Comparison of ENCODE assay signal across 16 cellular contexts in genomic region chr6:90574610-90575009, GRCh38. TPM values are rescaled to one million over a fixed set of nuclear protein-coding genes. Genes with fewer than 3 reads are reported as not detected.
DNase-seq lines count a peak whose midpoint lies in the region; ATAC-seq, FAIRE-seq and TF ChIP-seq lines count a peak whose summit lies in the region.
"Had no signal": no experiment of that assay in that cellular context is flagged by ENCODE, and none has a peak within 500 bp of the region (broad histone marks: within the 10 kb centered on the region; RNA-seq: fewer than 3 reads in every experiment).

No MANE protein-coding gene starts in this region.

- H2AFZ ChIP-seq in GM23248, result no peak overlapping the region
- H2AFZ ChIP-seq in endothelial cell of umbilical vein (ENCODE audit: low read depth, low read length), result no peak overlapping the region
- no peak overlapping the region for H2AFZ ChIP-seq in parathyroid adenoma

- 21 to 26% methylated on average over 2 of the region's 2 CpGs for WGBS in GM23248 (ENCODE audit: low coverage in 1 of 2, low lambda C conversion rate in 2 of 2, missing lambda C conversion rate in 2 of 2), 2 experiments

- H3K4me2 ChIP-seq in GM23248 (ENCODE audit: unreplicated experiment) (no peak overlapping the region), endothelial cell of umbilical vein (ENCODE audit: insufficient read depth, low read length) (no peak overlapping the region), parathyroid adenoma (ENCODE audit: low read length) (no peak overlapping the region)

- H3F3A ChIP-seq in GM23248 (ENCODE audit: insufficient read depth), result 0 out of 2 replicates have a peak, but pooled peaks cover 4% of the 10 kb centered on the region

- H3K27me3 ChIP-seq in GM23248 (replicated peaks; ENCODE audit: insufficient read depth), result no peaks in the 10 kb centered on the region
- no peaks in the 10 kb centered on the region for H3K27me3 ChIP-seq in endothelial cell of umbilical vein (ENCODE audit: control insufficient read depth in 2 of 2, insufficient read depth in 2 of 2, low read length in 2 of 2)
- H3K27me3 ChIP-seq in parathyroid adenoma (ENCODE audit: control insufficient read depth, insufficient read depth, low read length), result no peaks in the 10 kb centered on the region
- H3K27me3 ChIP-seq: colonic mucosa, MG63 had no signal

- H3K9me3 ChIP-seq in GM23248 (ENCODE audit: low read depth) (no peaks in the 10 kb centered on the region), endothelial cell of umbilical vein (replicated peaks; ENCODE audit: control insufficient read depth, insufficient read depth, low read length) (no peaks in the 10 kb centered on the region), parathyroid adenoma (ENCODE audit: control insufficient read depth, low read length) (no peaks in the 10 kb centered on the region)
- H3K9me3 ChIP-seq: colonic mucosa, MG63 had no signal

- FAIRE-seq in endothelial cell of umbilical vein (lab: Jason Lieb, UNC) (no peak), frontal cortex (lab: Jason Lieb, UNC) (no peak)

- no peak for TF ChIP-seq CTCF in endothelial cell of umbilical vein (IDR thresholded peaks at IDR 0.05; ENCODE audit: extremely low read depth in 1 of 2, insufficient read depth in 1 of 2, low read depth in 1 of 2, low read length in 2 of 2)
- no peak for TF ChIP-seq CTCF in parathyroid adenoma (IDR thresholded peaks at IDR 0.05)

- H3K4me3 ChIP-seq in GM23248, result no peak overlapping the region
- H3K4me3 ChIP-seq in endothelial cell of umbilical vein (replicated peaks in 1 of 3; ENCODE audit: insufficient read depth in 1 of 3, low read depth in 1 of 3, low read length in 3 of 3), result no peak overlapping the region
- H3K4me3 ChIP-seq in parathyroid adenoma (ENCODE audit: low read depth, low read length), result no peak overlapping the region
- H3K4me3 ChIP-seq: colonic mucosa, lung, MG63 had no signal

- no peaks in the 10 kb centered on the region for H3K9me1 ChIP-seq in endothelial cell of umbilical vein (replicated peaks; ENCODE audit: control insufficient read depth, extremely low read depth, insufficient read depth, low read length)

- no peak for ATAC-seq in HG02970 (IDR thresholded peaks at IDR 0.05; ENCODE audit: low FRiP score, unreplicated experiment)
- ATAC-seq: stimulated activated memory B cell treated with anti-CD40 and anti-IgM and Interleukin-4, amounts not matched to agents 10 μg/mL and 1 μg/mL and 100 μg/mL, for 72 hours had no signal

- dilution Hi-C loops in endothelial cell of umbilical vein (cut with MboI; ENCODE audit: extremely low pct_ligation_motif_present, low sequenced_read_pairs), result no loop called here

- H3K79me2 ChIP-seq in GM23248 (ENCODE audit: insufficient read depth) (peaks cover 98% of the 10 kb centered on the region), endothelial cell of umbilical vein (ENCODE audit: control insufficient read depth, insufficient read depth, low read length) (peaks cover 42% of the 10 kb centered on the region), parathyroid adenoma (peaks cover 4% of the 10 kb centered on the region)

- POLR2A ChIA-PET in endothelial cell of umbilical vein (lab: Charles Lee), result no interaction called here

- DNase-seq in GM23248, result peak; percentile 57
- DNase-seq in OCI-M1 (lab: John Stamatoyannopoulos, UW), result peak; percentile 50
- DNase-seq in endothelial cell of umbilical vein (ENCODE audit: low read depth, low spot score), result peak; percentile 9
- no peak for DNase-seq in DMS79 treated with DMSO at 0.1 percent for 48 hours (lab: John Stamatoyannopoulos, UW)
- no peak for DNase-seq in frontal cortex (ENCODE audit: low spot score in 2 of 2)
- DNase-seq: activated CD4-positive, alpha-beta T cell treated with anti-CD3 and anti-CD28 coated beads, Interleukin-2, amount 10 ng/mL, durations not matched to agents 24 days and 14 days; activated effector memory CD4-positive, alpha-beta T cell treated with anti-CD3 and anti-CD28 coated beads, Interleukin-2, amount 50 U/mL, for 16 hours; colonic mucosa; MG63; NCI-H524; posterior cingulate gyrus; stimulated activated CD4-positive, alpha-beta T cell treated with anti-CD3 and anti-CD28 coated beads, Interleukin-1b, Interleukin-23, amount 100 ng/mL, for 48 hours had no signal

- H3K27ac ChIP-seq in GM23248, result peak overlapping the region; percentile 33
- no peak overlapping the region for H3K27ac ChIP-seq in endothelial cell of umbilical vein (ENCODE audit: insufficient read depth, low read depth, low read length)
- peak overlapping the region; percentile 40 for H3K27ac ChIP-seq in parathyroid adenoma
- H3K27ac ChIP-seq: colonic mucosa had no signal

- intact Hi-C loops in endothelial cell of umbilical vein (cut with micrococcal nuclease), result no loop called here

- in situ Hi-C loops in GM23248 (cut with MboI), result no loop called here

- H3K9me2 ChIP-seq in GM23248 (ENCODE audit: insufficient read depth), result no peaks in the 10 kb centered on the region

- BruUV-seq in endothelial cell of umbilical vein (replicated peaks; lab: Mats Ljungman, UMichigan), result no TSS peak

- TF ChIP-seq POLR2A in endothelial cell of umbilical vein (IDR thresholded peaks at IDR 0.05; ENCODE audit: low read depth, low read length), result no peak

- H3K4me1 ChIP-seq in GM23248 (ENCODE audit: insufficient read depth), result peaks cover 19% of the 10 kb centered on the region
- H3K4me1 ChIP-seq in endothelial cell of umbilical vein (ENCODE audit: control insufficient read depth, extremely low read depth, insufficient read depth, low read length), result no peaks in the 10 kb centered on the region
- H3K4me1 ChIP-seq in parathyroid adenoma, result peaks cover 4% of the 10 kb centered on the region
- H3K4me1 ChIP-seq: colonic mucosa had no signal

- CTCF ChIA-PET in endothelial cell of umbilical vein (lab: Charles Lee), result interaction anchor here (0.8 to 1.8 kb wide), 6 partner anchors 10 to 634 kb away, joined by 3 to 15 read pairs (median 4); no protein-coding TSS in a partner anchor

- H3K9ac ChIP-seq in GM23248 (peak overlapping the region; percentile 10), endothelial cell of umbilical vein (replicated peaks; ENCODE audit: extremely low read depth, insufficient read depth, low read length) (no peak overlapping the region), parathyroid adenoma (no peak overlapping the region)

- H4K20me1 ChIP-seq in GM23248 (ENCODE audit: insufficient read depth) (peaks cover 10% of the 10 kb centered on the region; the same call in 1 of the 2 replicates), endothelial cell of umbilical vein (replicated peaks; ENCODE audit: control insufficient read depth, extremely low read depth, insufficient read depth, low read length) (peaks cover 2% of the 10 kb centered on the region)

- H3K36me3 ChIP-seq in GM23248 (ENCODE audit: low read depth) (peaks cover 21% of the 10 kb centered on the region; the same call in 1 of the 2 replicates), endothelial cell of umbilical vein (ENCODE audit: control insufficient read depth in 2 of 2, extremely low read depth in 1 of 2, insufficient read depth in 2 of 2, low read length in 2 of 2) (no peaks in the 10 kb centered on the region), parathyroid adenoma (ENCODE audit: control insufficient read depth, insufficient read depth, low read length) (no peaks in the 10 kb centered on the region)
- H3K36me3 ChIP-seq: colonic mucosa had no signal

TF ChIP-seq in endothelial cell of umbilical vein, 7 proteins besides CTCF, POLR2A, EP300 and RAD21:
- TF ChIP-seq JUN (IDR thresholded peaks at IDR 0.05; ENCODE audit: borderline replicate concordance, insufficient read depth, insufficient read length, low read depth), result no peak

RNA-seq across cellular contexts. Expression of gene MAP3K7, which starts 12.3 kb away (rescaled TPM):
- total RNA-seq in GM23248 (2014; rRNA removed; shearing (Covaris generic)), result 27.3 and 36.9 TPM in 2 replicates
- polyA plus RNA-seq in GM23248 (2016; fragmentation: Nextera tagmentation; extraction: Ambion mirVana) (32.9 and 33.6 TPM in 2 replicates), endothelial cell of umbilical vein (12.5 and 15.3 TPM in 2 replicates)
- total RNA-seq in endothelial cell of umbilical vein (24.5 and 25.6 TPM in 2 replicates), frontal cortex (38.7 TPM)
- polyA plus RNA-seq in endothelial cell of umbilical vein (2011; cell fraction: cytosol; rRNA removed), result 14.6 and 15.5 TPM in 2 replicates
- 40.5 and 55.2 TPM in 2 replicates for polyA plus RNA-seq in endothelial cell of umbilical vein (2011; cell fraction: nucleus; rRNA removed)
- 15.8 and 19.9 TPM in 2 replicates for polyA plus RNA-seq in endothelial cell of umbilical vein (2012)
- 22.4 and 24.9 TPM in 2 replicates for polyA minus RNA-seq in endothelial cell of umbilical vein
- polyA minus RNA-seq in endothelial cell of umbilical vein (2011; cell fraction: cytosol; rRNA and poly(A)+ RNA removed), result 10.7 TPM
- polyA minus RNA-seq in endothelial cell of umbilical vein (2011; cell fraction: nucleus; rRNA and poly(A)+ RNA removed), result 41.9 and 55.6 TPM in 2 replicates

Comparison
In these comparisons a context has a peak if more than half of its experiments do, and no peak if none do; other contexts are left out.
1. DNase-seq: peak in GM23248 (single experiment), OCI-M1 (single experiment) and endothelial cell of umbilical vein (single experiment); none in DMS79 treated with DMSO at 0.1 percent for 48 hours (single experiment) and frontal cortex (0 of 2).